ENCODE assay signal across 8 cellular contexts in genomic region chr7:130440527-130441365, GRCh38. TPM values are rescaled to one million over a fixed set of nuclear protein-coding genes. Genes with fewer than 3 reads are reported as not detected.
DNase-seq lines count a peak whose midpoint lies in the region; ATAC-seq, FAIRE-seq and TF ChIP-seq lines count a peak whose summit lies in the region.

TSS of gene CEP41 (minus strand) at chr7:130441016. CDS start at chr7:130440966, 50 bp downstream.

- H3K36me3 ChIP-seq in Karpas-422 (ENCODE audit: insufficient read depth, low read length) (no peaks in the 10 kb centered on the region), esophagus muscularis mucosa (no peaks in the 10 kb centered on the region), muscle layer of duodenum (ENCODE audit: control insufficient read depth in 1 of 2, insufficient read depth in 2 of 2, low read length in 2 of 2) (no peaks in the 10 kb centered on the region)

- TF ChIP-seq EP300 in esophagus muscularis mucosa (IDR thresholded peaks at IDR 0.05) = no peak

- no peaks in the 10 kb centered on the region for H4K20me1 ChIP-seq in Karpas-422 (ENCODE audit: insufficient read depth, low read depth, low read length)

- WGBS in esophagus muscularis mucosa = 5% methylated on average over 37 of the region's 61 CpGs

- intact Hi-C loops in esophagus muscularis mucosa (cut with DNase I) = loop anchor here (5.0 kb wide), 1 partner anchor 368 kb away; the partner anchor contains the start of gene KLHDC10

- ATAC-seq in GM21825 (IDR thresholded peaks at IDR 0.05; ENCODE audit: unreplicated experiment) = peak; percentile 99

- H3K9me2 ChIP-seq in Karpas-422 (replicated peaks; ENCODE audit: insufficient read depth, low read length) = no peaks in the 10 kb centered on the region

- FAIRE-seq in RCC 7860 (lab: Jason Lieb, UNC) = peak; percentile 65

- H3K9me3 ChIP-seq in Karpas-422 (ENCODE audit: low read length) = no peaks in the 10 kb centered on the region
- H3K9me3 ChIP-seq in esophagus muscularis mucosa = no peaks in the 10 kb centered on the region
- no peaks in the 10 kb centered on the region for H3K9me3 ChIP-seq in muscle layer of duodenum (ENCODE audit: control insufficient read depth in 1 of 2, low read length in 2 of 2)

- peak; percentile 98 for DNase-seq in DMS79 (lab: John Stamatoyannopoulos, UW)
- peak; percentile 98 for DNase-seq in Karpas-422
- DNase-seq in RCC 7860 (ENCODE audit: low spot score) = peak; percentile 95
- peak; percentile 77 for DNase-seq in activated T-helper 1 cell treated with Interleukin-2 at 50 U/mL for 16 hours (ENCODE audit: low read depth)
- DNase-seq in esophagus muscularis mucosa (ENCODE audit: extremely low spot score) = peak; percentile 98
- DNase-seq in stimulated activated CD8-positive, alpha-beta memory T cell treated with anti-CD3 and anti-CD28 coated beads, Interleukin-7, amount 100 ng/mL, for 24 hours (ENCODE audit: low read depth) = peak; percentile 90

- H3K4me3 ChIP-seq in Karpas-422 (ENCODE audit: low read length) (peak within 1 kb of the TSS; percentile 90), esophagus muscularis mucosa (peak within 1 kb of the TSS; percentile 78 to 89 (median 80)), muscle layer of duodenum (ENCODE audit: low read depth in 1 of 2, low read length in 2 of 2) (peak within 1 kb of the TSS; percentile 72 to 87)

- no peak for TF ChIP-seq POLR2A in esophagus muscularis mucosa (IDR thresholded peaks at IDR 0.05; ENCODE audit: low read depth)

- peak within 1 kb of the TSS; percentile 85 for H2AFZ ChIP-seq in Karpas-422 (ENCODE audit: low read length)

- H3K27me3 ChIP-seq in Karpas-422 (ENCODE audit: low read length) (no peaks in the 10 kb centered on the region), esophagus muscularis mucosa (peaks cover 0 to 5% (median 0%) of the 10 kb centered on the region in 4 donors), muscle layer of duodenum (ENCODE audit: low read depth, low read length) (no peaks in the 10 kb centered on the region)

- H3K9ac ChIP-seq in Karpas-422 (ENCODE audit: low read length) = peak within 1 kb of the TSS; percentile 82

- H3K4me2 ChIP-seq in Karpas-422 (ENCODE audit: low read depth, low read length, poor library complexity, severe bottlenecking) = peak within 1 kb of the TSS; percentile 84

- H3K27ac ChIP-seq in Karpas-422 (ENCODE audit: low read length) (peak within 1 kb of the TSS; percentile 48; the same call in 1 of the 2 replicates), esophagus muscularis mucosa (replicated peaks in 1 of 4) (peak within 1 kb of the TSS; percentile 81 to 87 (median 86)), muscle layer of duodenum (ENCODE audit: low read length) (peak within 1 kb of the TSS; percentile 75)

- no peaks in the 10 kb centered on the region for H3K79me2 ChIP-seq in Karpas-422 (ENCODE audit: low read length)

- TF ChIP-seq CTCF in esophagus muscularis mucosa (IDR thresholded peaks at IDR 0.05) = no peak

- H3K4me1 ChIP-seq in Karpas-422 (ENCODE audit: low read length) (peaks cover 18% of the 10 kb centered on the region), esophagus muscularis mucosa (peaks cover 7 to 19% (median 15%) of the 10 kb centered on the region in 4 donors), muscle layer of duodenum (ENCODE audit: control insufficient read depth in 1 of 2, insufficient read depth in 2 of 2, low read length in 2 of 2) (peaks cover 6 to 20% of the 10 kb centered on the region in 2 donors)

RNA-seq across cellular contexts. Expression of gene CEP41, which starts in this region (rescaled TPM):
- 3.9 and 7.3 TPM in 2 replicates for total RNA-seq in Karpas-422 (2014; rRNA removed; shearing (Covaris generic); ENCODE audit: low replicate concordance)
- total RNA-seq in esophagus muscularis mucosa = 1 to 10 TPM in 3 of 4 donors, under 1 TPM in 1; 0.83 to 5.9 (median 2.8) TPM

Comparison
In these comparisons a context has a peak if more than half of its experiments do, and no peak if none do; other contexts are left out.
1. Peak in every context shown above with its lines: DNase-seq, ATAC-seq, H3K4me3 ChIP-seq and H3K27ac ChIP-seq.